28 cellular contexts compared by ENCODE assay signal in genomic region chr7:77747718-77748117, GRCh38. TPM values are rescaled to one million over a fixed set of nuclear protein-coding genes. Genes with fewer than 3 reads are reported as not detected.
A peak's percentile ranks its signal among the peaks of the same experiment; 100 is the strongest.
DNase-seq lines count a peak whose midpoint lies in the region; ATAC-seq and TF ChIP-seq lines count a peak whose summit lies in the region.
"Had no signal": no experiment of that assay in that cellular context is flagged by ENCODE, and none has a peak within 500 bp of the region (broad histone marks: within the 10 kb centered on the region; RNA-seq: fewer than 3 reads in every experiment).

No MANE protein-coding gene starts in this region.

- POLR2A ChIA-PET in A673 (lab: Charles Lee; ENCODE audit: low non-redundant PET), result no interaction called here
- POLR2A ChIA-PET in naive thymus-derived CD4-positive, alpha-beta T cell (lab: Charles Lee), result no interaction called here

- peaks cover 6% of the 10 kb centered on the region for H3K36me3 ChIP-seq in A673 (ENCODE audit: insufficient read depth, low read length, poor library complexity, severe bottlenecking)
- H3K36me3 ChIP-seq in naive thymus-derived CD4-positive, alpha-beta T cell (ENCODE audit: control insufficient read depth in 2 of 3, insufficient read depth in 3 of 3, low read length in 3 of 3), result peaks cover 0 to 8% (median 0%) of the 10 kb centered on the region in 3 experiments

- H3K27ac Mint-ChIP-seq in CD14-positive monocyte, result peak overlapping the region in 4 of 7 donors; percentile 28 to 60 (median 47)
- H3K27ac Mint-ChIP-seq in activated T-helper 17 cell treated with anti-CD3 and anti-CD28 coated beads, Interleukin-2, amount 50 U/mL, for 72 hours, result peak overlapping the region; percentile 59
- peak overlapping the region in 8 of 9 donors; percentile 1 to 72 (median 62) for H3K27ac Mint-ChIP-seq in naive thymus-derived CD4-positive, alpha-beta T cell
- H3K27ac Mint-ChIP-seq: dendritic cell treated with granulocyte-macrophage colony-stimulating factor and Interleukin-4, amounts not matched to agents 40 ng/mL and 50 ng/mL, for 4 days; progenitor cell of endocrine pancreas had no signal

- H3K27me3 Mint-ChIP-seq in CD14-positive monocyte (ENCODE audit: low read depth in 3 of 3), result peaks cover 0 to 1% (median 0%) of the 10 kb centered on the region in 3 donors
- no peaks in the 10 kb centered on the region for H3K27me3 Mint-ChIP-seq in activated T-helper 17 cell treated with anti-CD3 and anti-CD28 coated beads, Interleukin-2, amount 50 U/mL, for 72 hours
- H3K27me3 Mint-ChIP-seq in naive thymus-derived CD4-positive, alpha-beta T cell, result no peaks in the 10 kb centered on the region
- H3K27me3 Mint-ChIP-seq: dendritic cell treated with granulocyte-macrophage colony-stimulating factor and Interleukin-4, amounts not matched to agents 40 ng/mL and 50 ng/mL, for 4 days; IgD-negative memory B cell; progenitor cell of endocrine pancreas had no signal

- CTCF ChIA-PET in A673 (lab: Charles Lee), result interaction anchor here (0.6 kb wide), 1 partner anchor 52 kb away, joined by 3 read pairs; no protein-coding TSS in a partner anchor
- CTCF ChIA-PET in naive thymus-derived CD4-positive, alpha-beta T cell (lab: Charles Lee), result no interaction called here

- intact Hi-C loops in A673 (cut with micrococcal nuclease; ENCODE audit: unreplicated experiment), result no loop called here
- intact Hi-C loops in CD14-positive monocyte (cut with micrococcal nuclease), result no loop called here
- intact Hi-C loops in naive thymus-derived CD4-positive, alpha-beta T cell (cut with micrococcal nuclease), result no loop called here

- no TSS peak for BruUV-seq in A673 (replicated peaks; lab: Mats Ljungman, UMichigan)

- H3K9me3 Mint-ChIP-seq in CD14-positive monocyte, result no peaks in the 10 kb centered on the region
- no peaks in the 10 kb centered on the region for H3K9me3 Mint-ChIP-seq in activated T-helper 17 cell treated with anti-CD3 and anti-CD28 coated beads, Interleukin-2, amount 50 U/mL, for 72 hours
- peaks cover 0 to 2% (median 0%) of the 10 kb centered on the region in 11 donors for H3K9me3 Mint-ChIP-seq in naive thymus-derived CD4-positive, alpha-beta T cell
- H3K9me3 Mint-ChIP-seq: dendritic cell treated with granulocyte-macrophage colony-stimulating factor and Interleukin-4, amounts not matched to agents 40 ng/mL and 50 ng/mL, for 4 days; IgD-negative memory B cell had no signal

- H3K4me1 ChIP-seq in A673 (ENCODE audit: insufficient read depth, low read length, poor library complexity, severe bottlenecking), result peaks cover 7% of the 10 kb centered on the region
- H3K4me1 ChIP-seq in naive thymus-derived CD4-positive, alpha-beta T cell (ENCODE audit: control insufficient read depth in 2 of 2, insufficient read depth in 2 of 2, low read length in 2 of 2), result peaks cover 0 to 14% of the 10 kb centered on the region in 2 donors

- TF ChIP-seq CTCF in A673 (conservative IDR thresholded peaks at IDR 0.05; ENCODE audit: low read depth, low read length) (no peak), CD14-positive monocyte (IDR thresholded peaks at IDR 0.05) (no peak)

- H3K9me3 ChIP-seq in A673 (ENCODE audit: low read depth, low read length, poor library complexity, severe bottlenecking), result no peaks in the 10 kb centered on the region
- H3K9me3 ChIP-seq in naive thymus-derived CD4-positive, alpha-beta T cell (ENCODE audit: control insufficient read depth in 2 of 3, low read length in 3 of 3), result no peaks in the 10 kb centered on the region
- H3K9me3 ChIP-seq: BLaER1, esophagus muscularis mucosa, right lobe of liver, tibial nerve had no signal

- H3K27me3 ChIP-seq in A673 (replicated peaks; ENCODE audit: insufficient read depth, low read depth, low read length, poor library complexity), result no peaks in the 10 kb centered on the region
- H3K27me3 ChIP-seq in naive thymus-derived CD4-positive, alpha-beta T cell (ENCODE audit: control insufficient read depth in 2 of 2, insufficient read depth in 2 of 2, low read length in 2 of 2), result no peaks in the 10 kb centered on the region
- H3K27me3 ChIP-seq: BLaER1, esophagus muscularis mucosa, right lobe of liver, tibial nerve had no signal

- H3K36me3 Mint-ChIP-seq in CD14-positive monocyte, result peaks cover 30 to 48% of the 10 kb centered on the region in 2 donors
- H3K36me3 Mint-ChIP-seq in activated T-helper 17 cell treated with anti-CD3 and anti-CD28 coated beads, Interleukin-2, amount 50 U/mL, for 72 hours (ENCODE audit: low read depth), result peaks cover 35% of the 10 kb centered on the region
- peaks cover 5 to 39% (median 24%) of the 10 kb centered on the region in 5 donors for H3K36me3 Mint-ChIP-seq in naive thymus-derived CD4-positive, alpha-beta T cell

- ATAC-seq in activated T-helper 17 cell treated with anti-CD3 and anti-CD28 coated beads, Interleukin-2, amount 50 U/mL, for 72 hours (replicated peaks), result no peak
- no peak for ATAC-seq in naive thymus-derived CD4-positive, alpha-beta T cell
- ATAC-seq: WTC11 had no signal

- DNase-seq in A673 (ENCODE audit: low spot score) (peak; percentile 18), CD14-positive monocyte (ENCODE audit: low spot score) (no peak), NCI-H2196 (lab: John Stamatoyannopoulos, UW; ENCODE audit: unreplicated experiment) (no peak), SK-N-DZ (ENCODE audit: low spot score) (no peak), islet precursor cell (no peak)
- no peak for DNase-seq in naive thymus-derived CD4-positive, alpha-beta T cell
- DNase-seq: activated CD4-positive, alpha-beta T cell treated with anti-CD3 and anti-CD28 coated beads, Interleukin-2, amount 50 U/mL, for 48 hours; foreskin fibroblast; GOT3; head of caudate nucleus; kidney; MV-4-11; NCI-H1436 treated with DMSO at 0.1 percent for 48 hours; NCI-H2107; NCI-H446 treated with DMSO at 0.1 percent for 48 hours; nucleus accumbens; right lobe of liver; SIG-M5; stimulated activated CD8-positive, alpha-beta memory T cell treated with anti-CD3 and anti-CD28 coated beads, Interleukin-4, amount 100 ng/mL, for 48 hours; T1000 had no signal

- H3K4me1 Mint-ChIP-seq in CD14-positive monocyte, result peaks cover 8% of the 10 kb centered on the region
- H3K4me1 Mint-ChIP-seq in activated T-helper 17 cell treated with anti-CD3 and anti-CD28 coated beads, Interleukin-2, amount 50 U/mL, for 72 hours, result peaks cover 25% of the 10 kb centered on the region
- peaks cover 22 to 72% (median 60%) of the 10 kb centered on the region in 7 donors for H3K4me1 Mint-ChIP-seq in naive thymus-derived CD4-positive, alpha-beta T cell

- H3K4me3 Mint-ChIP-seq in CD14-positive monocyte, result no peak overlapping the region
- H3K4me3 Mint-ChIP-seq in activated T-helper 17 cell treated with anti-CD3 and anti-CD28 coated beads, Interleukin-2, amount 50 U/mL, for 72 hours, result no peak overlapping the region
- H3K4me3 Mint-ChIP-seq in naive thymus-derived CD4-positive, alpha-beta T cell, result no peak overlapping the region
- H3K4me3 Mint-ChIP-seq: dendritic cell treated with granulocyte-macrophage colony-stimulating factor and Interleukin-4, amounts not matched to agents 40 ng/mL and 50 ng/mL, for 4 days; IgD-negative memory B cell; WTC11 had no signal

- H3K27ac ChIP-seq in A673 (ENCODE audit: low read depth, low read length, poor library complexity, severe bottlenecking), result no peak overlapping the region
- H3K27ac ChIP-seq in naive thymus-derived CD4-positive, alpha-beta T cell (ENCODE audit: low read depth, low read length), result no peak overlapping the region
- H3K27ac ChIP-seq: BLaER1, esophagus muscularis mucosa, tibial nerve had no signal

- no peak overlapping the region for H3K4me3 ChIP-seq in A673 (ENCODE audit: low read depth, low read length, poor library complexity, severe bottlenecking)
- no peak overlapping the region for H3K4me3 ChIP-seq in naive thymus-derived CD4-positive, alpha-beta T cell (ENCODE audit: low read length)
- H3K4me3 ChIP-seq: BLaER1, esophagus muscularis mucosa, right lobe of liver, tibial nerve had no signal

RNA-seq across cellular contexts. Expression of gene TMEM60, which starts 50.5 kb away (rescaled TPM):
- total RNA-seq in A673 (2021), result 13.4 and 14.8 TPM in 2 replicates
- polyA plus RNA-seq in CD14-positive monocyte, result 10 to 100 TPM; 25.6 to 27.6 TPM
- total RNA-seq in activated T-helper 17 cell treated with anti-CD3 and anti-CD28 coated beads, Interleukin-2, amount 50 U/mL, for 72 hours, result 10 to 100 TPM; 12.1 to 13.2 TPM
- 10 to 100 TPM in 3 of 5 experiments, 1 to 10 TPM in 2; 3.7 to 16.9 (median 12.0) TPM for total RNA-seq in naive thymus-derived CD4-positive, alpha-beta T cell
- polyA plus RNA-seq in naive thymus-derived CD4-positive, alpha-beta T cell, result 10 to 100 TPM in 1 of 2 donors, 1 to 10 TPM in 1; 9.7 to 22.8 TPM
- polyA plus RNA-seq in SK-N-DZ (2014; cell fraction: cytosol; rRNA removed), result 31.5 and 50.5 TPM in 2 replicates
- polyA plus RNA-seq in SK-N-DZ (2014; cell fraction: nucleus; rRNA removed), result 17.0 and 22.7 TPM in 2 replicates

RNA-seq across cellular contexts. Expression of gene PHTF2, which starts 50.9 kb away (rescaled TPM):
- 34.4 and 36.6 TPM in 2 replicates for total RNA-seq in A673 (2021)
- polyA plus RNA-seq in CD14-positive monocyte, result 10 to 100 TPM; 10.1 to 10.3 TPM
- 100 to 1,000 TPM in 1 of 2 donors, 10 to 100 TPM in 1; 66.1 to 123 TPM for total RNA-seq in activated T-helper 17 cell treated with anti-CD3 and anti-CD28 coated beads, Interleukin-2, amount 50 U/mL, for 72 hours
- 10 to 100 TPM; 17.6 to 42.1 (median 22.4) TPM for total RNA-seq in naive thymus-derived CD4-positive, alpha-beta T cell
- polyA plus RNA-seq in naive thymus-derived CD4-positive, alpha-beta T cell, result 1 to 10 TPM; 5.9 to 8.3 TPM
- 31.9 and 34.3 TPM in 2 replicates for polyA plus RNA-seq in SK-N-DZ (2014; cell fraction: cytosol; rRNA removed)
- polyA plus RNA-seq in SK-N-DZ (2014; cell fraction: nucleus; rRNA removed), result 31.6 and 37.3 TPM in 2 replicates

RNA-seq across cellular contexts. Expression of gene RSBN1L, which starts 51.5 kb away (rescaled TPM):
- 22.4 and 23.2 TPM in 2 replicates for total RNA-seq in A673 (2021)
- 1 to 10 TPM; 1.3 to 2.2 TPM for polyA plus RNA-seq in CD14-positive monocyte
- 10 to 100 TPM; 15.1 to 21.6 TPM for total RNA-seq in activated T-helper 17 cell treated with anti-CD3 and anti-CD28 coated beads, Interleukin-2, amount 50 U/mL, for 72 hours
- 10 to 100 TPM; 19.7 to 41.7 (median 30.8) TPM for total RNA-seq in naive thymus-derived CD4-positive, alpha-beta T cell
- 1 to 10 TPM; 7.7 to 7.8 TPM for polyA plus RNA-seq in naive thymus-derived CD4-positive, alpha-beta T cell
- 14.4 and 18.4 TPM in 2 replicates for polyA plus RNA-seq in SK-N-DZ (2014; cell fraction: cytosol; rRNA removed)
- polyA plus RNA-seq in SK-N-DZ (2014; cell fraction: nucleus; rRNA removed), result 14.6 and 18.3 TPM in 2 replicates
